Comparison of ENCODE assay signal across 13 cellular contexts in the genomic region with DNA sequence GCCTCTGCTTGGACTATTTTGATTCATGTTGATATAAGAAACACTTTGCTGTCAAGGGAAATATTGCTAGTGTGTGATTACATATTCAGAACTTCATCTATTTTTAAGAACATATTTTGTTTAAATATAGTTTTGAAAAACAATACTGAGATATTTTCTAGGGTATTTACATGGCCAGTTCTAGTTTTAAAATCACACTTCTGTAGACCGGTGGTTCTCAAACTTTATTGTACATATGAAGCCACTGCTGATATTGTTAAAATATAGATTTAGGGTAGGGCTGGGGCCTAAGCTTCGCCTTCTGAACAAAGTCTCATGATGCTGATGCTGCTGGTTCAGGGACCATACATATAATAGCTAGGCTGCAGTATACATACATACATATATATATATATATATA.
A peak's percentile ranks its signal among the peaks of the same experiment; 100 is the strongest.
DNase-seq lines count a peak whose midpoint lies in the region; ATAC-seq lines count a peak whose summit lies in the region.
"Had no signal": no experiment of that assay in that cellular context is flagged by ENCODE, and none has a peak within 500 bp of the region (broad histone marks: within the 10 kb centered on the region; RNA-seq: fewer than 3 reads in every experiment).

No MANE protein-coding gene starts in this region.

- no peak overlapping the region for H2BK120ac ChIP-seq in mesendoderm (ENCODE audit: low read depth, low read length)

- H3K36me3 Mint-ChIP-seq in stimulated activated naive B cell treated with anti-CD40 and anti-IgM and Interleukin-4, amounts not matched to agents 10 μg/mL and 1 μg/mL and 100 μg/mL, for 72 hours = no peaks in the 10 kb centered on the region

- H4K5ac ChIP-seq in mesendoderm (ENCODE audit: low read length) = no peak overlapping the region

- H3K79me2 ChIP-seq in mesendoderm (ENCODE audit: control insufficient read depth, insufficient read depth, low read length) = no peaks in the 10 kb centered on the region

- DNase-seq in stimulated activated naive B cell treated with anti-CD40 and anti-IgM and Interleukin-4, amounts not matched to agents 10 μg/mL and 1 μg/mL and 100 μg/mL, for 72 hours = no peak
- DNase-seq in retina (no peak), mesendoderm (no peak)
- DNase-seq in activated naive CD4-positive, alpha-beta T cell treated with Interleukin-2 at 50 U/mL for 16 hours = no peak
- DNase-seq: activated B cell treated with CpG ODN at 0.5 μM for 24 hours; C1 segment of cervical spinal cord; MG63; stimulated activated CD4-positive, alpha-beta T cell treated with anti-CD3 and anti-CD28 coated beads, Interleukin-4, amount 100 ng/mL, for 24 hours had no signal

- H3K27me3 ChIP-seq in mesendoderm (ENCODE audit: insufficient read depth, low read length, poor library complexity) = no peaks in the 10 kb centered on the region
- H3K27me3 ChIP-seq: MG63, transverse colon had no signal

- no peaks in the 10 kb centered on the region for H3K4me1 ChIP-seq in mesendoderm (ENCODE audit: control insufficient read depth, low read depth, low read length)
- H3K4me1 ChIP-seq: HAP-1, transverse colon had no signal

- H3K4me1 Mint-ChIP-seq in stimulated activated naive B cell treated with anti-CD40 and anti-IgM and Interleukin-4, amounts not matched to agents 10 μg/mL and 1 μg/mL and 100 μg/mL, for 72 hours = peaks cover 16 to 30% of the 10 kb centered on the region in 2 donors

- H3K4ac ChIP-seq in mesendoderm (ENCODE audit: low read depth, low read length) = no peak overlapping the region

- H3K23ac ChIP-seq in mesendoderm (ENCODE audit: low read length) = no peak overlapping the region

- peak; percentile 40 for ATAC-seq in GM19023 (IDR thresholded peaks at IDR 0.05; ENCODE audit: unreplicated experiment)
- ATAC-seq in GM21619 (IDR thresholded peaks at IDR 0.05; ENCODE audit: unreplicated experiment) = peak; percentile 47
- ATAC-seq in HG03095 (IDR thresholded peaks at IDR 0.05; ENCODE audit: unreplicated experiment) = peak; percentile 31
- peak; percentile 6 to 35 for ATAC-seq in stimulated activated naive B cell treated with anti-CD40 and anti-IgM and Interleukin-4, amounts not matched to agents 10 μg/mL and 1 μg/mL and 100 μg/mL, for 72 hours (replicated peaks)

- H3K27me3 Mint-ChIP-seq in stimulated activated naive B cell treated with anti-CD40 and anti-IgM and Interleukin-4, amounts not matched to agents 10 μg/mL and 1 μg/mL and 100 μg/mL, for 72 hours = no peaks in the 10 kb centered on the region

- no peaks in the 10 kb centered on the region for H3K36me3 ChIP-seq in mesendoderm (ENCODE audit: control insufficient read depth, insufficient read depth, low read length)
- H3K36me3 ChIP-seq: HAP-1, MG63, transverse colon had no signal

- H2BK15ac ChIP-seq in mesendoderm (replicated peaks; ENCODE audit: low read depth) = no peak overlapping the region

- no peak overlapping the region for H3K27ac ChIP-seq in mesendoderm (ENCODE audit: low read depth, low read length)
- H3K27ac ChIP-seq: transverse colon had no signal

- no CpG with 5 or more reads among the region's 2 CpGs for WGBS in mesendoderm (ENCODE audit: extremely low coverage, insufficient coverage, low lambda C conversion rate)

- no peak overlapping the region for H3K9ac ChIP-seq in mesendoderm (ENCODE audit: low read length)

- H2BK5ac ChIP-seq in mesendoderm (ENCODE audit: low read length) = no peak overlapping the region

- no peak overlapping the region for H3K18ac ChIP-seq in mesendoderm (ENCODE audit: low read length)

- H3K4me3 Mint-ChIP-seq in stimulated activated naive B cell treated with anti-CD40 and anti-IgM and Interleukin-4, amounts not matched to agents 10 μg/mL and 1 μg/mL and 100 μg/mL, for 72 hours = no peak overlapping the region

- no peak overlapping the region for H4K8ac ChIP-seq in mesendoderm (ENCODE audit: low read depth, low read length)

- H3K4me2 ChIP-seq in mesendoderm (ENCODE audit: low read length) = no peak overlapping the region

- no peaks in the 10 kb centered on the region for H3K79me1 ChIP-seq in mesendoderm (ENCODE audit: low read length)

- no peak overlapping the region for H2AK5ac ChIP-seq in mesendoderm (ENCODE audit: low read length)

- H3K56ac ChIP-seq in mesendoderm (ENCODE audit: low read length) = no peak overlapping the region

- H3K9me3 Mint-ChIP-seq in stimulated activated naive B cell treated with anti-CD40 and anti-IgM and Interleukin-4, amounts not matched to agents 10 μg/mL and 1 μg/mL and 100 μg/mL, for 72 hours = no peaks in the 10 kb centered on the region
- H3K9me3 Mint-ChIP-seq: activated B cell treated with CpG ODN at 0.5 μM for 24 hours had no signal

- H3K27ac Mint-ChIP-seq in stimulated activated naive B cell treated with anti-CD40 and anti-IgM and Interleukin-4, amounts not matched to agents 10 μg/mL and 1 μg/mL and 100 μg/mL, for 72 hours = no peak overlapping the region
- H3K27ac Mint-ChIP-seq: activated B cell treated with CpG ODN at 0.5 μM for 24 hours had no signal

- H3K4me3 ChIP-seq in mesendoderm (ENCODE audit: low read length) = no peak overlapping the region
- H3K4me3 ChIP-seq: HAP-1, MG63, transverse colon had no signal
